ENCODE assay signal across 12 cellular contexts in the genomic region with DNA sequence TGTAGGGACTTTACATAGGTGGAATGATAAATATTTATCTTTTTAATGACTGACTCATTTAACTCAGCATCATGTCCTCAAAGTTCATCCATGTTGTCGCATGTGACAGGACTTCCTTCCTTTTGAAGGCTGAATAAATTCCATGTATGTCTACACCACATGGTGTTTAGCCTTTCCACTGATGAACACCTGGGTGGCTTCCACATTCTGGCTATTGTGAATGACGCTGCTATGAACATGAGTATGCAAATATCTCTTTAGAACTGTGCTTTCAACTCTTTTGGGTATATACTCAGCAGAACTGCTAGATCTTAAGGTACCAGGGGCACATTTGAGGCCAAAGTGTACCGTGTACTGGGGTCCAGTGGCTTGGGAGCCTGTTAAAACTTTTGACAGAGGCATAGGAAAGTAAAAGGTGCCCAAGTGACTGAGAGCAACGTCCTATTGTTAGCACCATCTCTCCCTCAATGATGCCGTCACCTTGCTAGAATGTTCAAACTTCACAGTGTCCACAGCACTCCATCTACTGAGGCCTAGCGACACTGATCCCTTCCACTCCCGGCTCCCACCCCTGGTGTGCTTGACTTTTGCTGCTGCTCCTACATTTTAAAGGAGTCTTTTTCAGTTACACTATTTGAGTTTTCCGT. TPM values are rescaled to one million over a fixed set of nuclear protein-coding genes. Genes with fewer than 3 reads are reported as not detected.
A peak's percentile ranks its signal among the peaks of the same experiment; 100 is the strongest.
DNase-seq lines count a peak whose midpoint lies in the region; ATAC-seq and TF ChIP-seq lines count a peak whose summit lies in the region.
"Had no signal": no experiment of that assay in that cellular context is flagged by ENCODE, and none has a peak within 500 bp of the region (broad histone marks: within the 10 kb centered on the region; RNA-seq: fewer than 3 reads in every experiment).

No MANE protein-coding gene starts in this region.

- H3K27me3 ChIP-seq in endodermal cell (ENCODE audit: control insufficient read depth, insufficient read depth, low read length, poor library complexity, severe bottlenecking) (no peaks in the 10 kb centered on the region), SK-N-SH (ENCODE audit: insufficient read depth) (no peaks in the 10 kb centered on the region)

- no peaks in the 10 kb centered on the region for H3K36me3 ChIP-seq in endodermal cell (ENCODE audit: control insufficient read depth, insufficient read depth, low read length)
- no peaks in the 10 kb centered on the region for H3K36me3 ChIP-seq in SK-N-SH (replicated peaks in 1 of 2; ENCODE audit: control insufficient read depth in 1 of 2, insufficient read depth in 2 of 2, low read length in 1 of 2)

- TF ChIP-seq RAD21 in SK-N-SH (IDR thresholded peaks at IDR 0.05; ENCODE audit: low read length): no peak

- ATAC-seq in GM18511 (IDR thresholded peaks at IDR 0.05; ENCODE audit: unreplicated experiment) (peak; percentile 56), GM21786 (IDR thresholded peaks at IDR 0.05; ENCODE audit: unreplicated experiment) (peak; percentile 41)
- ATAC-seq: activated T-cell treated with anti-CD3 and anti-CD28 coated beads, Interleukin-2, amount 50 U/mL, for 72 hours had no signal

- no peaks in the 10 kb centered on the region for H3F3A ChIP-seq in SK-N-SH (replicated peaks; ENCODE audit: insufficient read depth)

- peak overlapping the region; percentile 76 to 97 (median 90) for H3K27ac Mint-ChIP-seq in IgD-negative memory B cell
- H3K27ac Mint-ChIP-seq in endodermal cell: no peak overlapping the region
- H3K27ac Mint-ChIP-seq: activated T-cell treated with anti-CD3 and anti-CD28 coated beads, Interleukin-2, amount 50 U/mL, for 72 hours had no signal

- H3K27me3 Mint-ChIP-seq in IgD-negative memory B cell (no peaks in the 10 kb centered on the region), endodermal cell (ENCODE audit: insufficient read depth) (peaks cover 71% of the 10 kb centered on the region)

- no peak overlapping the region for H2AFZ ChIP-seq in SK-N-SH (ENCODE audit: low read depth)

- DNase-seq in left kidney (ENCODE audit: low read depth, low spot score) (peak; percentile 74), endodermal cell (no peak), SK-N-SH (no peak), A172 (ENCODE audit: low spot score) (no peak)
- DNase-seq in activated T-cell treated with anti-CD3 and anti-CD28 coated beads, Interleukin-2, amount 50 U/mL, for 48 hours: no peak
- DNase-seq: activated T-cell treated with anti-CD3 and anti-CD28 coated beads, Interleukin-2, amount 50 U/mL, for 72 hours; effector CD4-positive, alpha-beta T cell; RPMI8226; stimulated activated naive CD4-positive, alpha-beta T cell had no signal

- peak overlapping the region; percentile 25 to 83 (median 73) for H3K4me3 Mint-ChIP-seq in IgD-negative memory B cell
- no peak overlapping the region for H3K4me3 Mint-ChIP-seq in endodermal cell
- H3K4me3 Mint-ChIP-seq: activated T-cell treated with anti-CD3 and anti-CD28 coated beads, Interleukin-2, amount 50 U/mL, for 72 hours had no signal

- H3K36me3 Mint-ChIP-seq in IgD-negative memory B cell (peaks cover 5% of the 10 kb centered on the region), endodermal cell (ENCODE audit: low read depth) (no peaks in the 10 kb centered on the region)

- H3K9me3 Mint-ChIP-seq in IgD-negative memory B cell: peaks cover 0 to 3% (median 2%) of the 10 kb centered on the region in 3 donors
- peaks cover 6% of the 10 kb centered on the region for H3K9me3 Mint-ChIP-seq in endodermal cell

- H3K9ac ChIP-seq in endodermal cell (ENCODE audit: extremely low read depth, low read length, poor library complexity, severe bottlenecking): no peak overlapping the region
- no peak overlapping the region for H3K9ac ChIP-seq in SK-N-SH

- H3K79me2 ChIP-seq in SK-N-SH (ENCODE audit: insufficient read depth): no peaks in the 10 kb centered on the region

- TF ChIP-seq CTCF in endodermal cell (conservative IDR thresholded peaks at IDR 0.05): no peak
- TF ChIP-seq CTCF in SK-N-SH (IDR thresholded peaks at IDR 0.05): no peak

- H3K4me1 Mint-ChIP-seq in IgD-negative memory B cell: peaks cover 26 to 47% (median 32%) of the 10 kb centered on the region in 3 donors
- H3K4me1 Mint-ChIP-seq in endodermal cell: peaks cover 18% of the 10 kb centered on the region

- CTCF ChIA-PET in SK-N-SH (lab: Yijun Ruan, JAX): no interaction called here

- H3K9me3 ChIP-seq in endodermal cell (ENCODE audit: control insufficient read depth, low read length) (no peaks in the 10 kb centered on the region), SK-N-SH (no peaks in the 10 kb centered on the region)

- no peaks in the 10 kb centered on the region for H4K20me1 ChIP-seq in SK-N-SH (ENCODE audit: insufficient read depth)

- no peak overlapping the region for H3K4me3 ChIP-seq in endodermal cell (ENCODE audit: low read length)
- no peak overlapping the region for H3K4me3 ChIP-seq in SK-N-SH (ENCODE audit: low read depth in 2 of 2, low read length in 1 of 2)

- TF ChIP-seq EP300 in SK-N-SH (IDR thresholded peaks at IDR 0.05; ENCODE audit: borderline replicate concordance in 1 of 2, low read depth in 1 of 2, low read length in 1 of 2): no peak

- no peak overlapping the region for H3K4me2 ChIP-seq in SK-N-SH

- H3K4me1 ChIP-seq in endodermal cell (ENCODE audit: control insufficient read depth, insufficient read depth, low read length): peaks cover 3% of the 10 kb centered on the region
- peaks cover 0 to 4% of the 10 kb centered on the region in 2 experiments; a peak in 1 of 4 replicates for H3K4me1 ChIP-seq in SK-N-SH (ENCODE audit: control insufficient read depth in 1 of 2, insufficient read depth in 2 of 2, low read depth in 1 of 2, low read length in 1 of 2)

- POLR2A ChIA-PET in SK-N-SH (lab: Yijun Ruan, JAX): no interaction called here

- no peaks in the 10 kb centered on the region for H3K9me2 ChIP-seq in SK-N-SH

- H3K27ac ChIP-seq in endodermal cell (ENCODE audit: low read depth, low read length): no peak overlapping the region
- no peak overlapping the region for H3K27ac ChIP-seq in SK-N-SH (ENCODE audit: low read depth in 2 of 2, low read length in 1 of 2)

- WGBS in endodermal cell (ENCODE audit: insufficient coverage in 1 of 2, insufficient read length in 1 of 2), 2 experiments: 83 to 84% methylated on average over 8 of the region's 8 CpGs
- 52% methylated on average over 6 of the region's 8 CpGs for WGBS in SK-N-SH (ENCODE audit: low lambda C conversion rate)

TF ChIP-seq in SK-N-SH, 30 proteins besides CTCF, POLR2A, EP300 and RAD21 (continues in another document):
- TF ChIP-seq, protein P1, sequence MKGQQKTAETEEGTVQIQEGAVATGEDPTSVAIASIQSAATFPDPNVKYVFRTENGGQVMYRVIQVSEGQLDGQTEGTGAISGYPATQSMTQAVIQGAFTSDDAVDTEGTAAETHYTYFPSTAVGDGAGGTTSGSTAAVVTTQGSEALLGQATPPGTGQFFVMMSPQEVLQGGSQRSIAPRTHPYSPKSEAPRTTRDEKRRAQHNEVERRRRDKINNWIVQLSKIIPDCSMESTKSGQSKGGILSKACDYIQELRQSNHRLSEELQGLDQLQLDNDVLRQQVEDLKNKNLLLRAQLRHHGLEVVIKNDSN (IDR thresholded peaks at IDR 0.05; ENCODE audit: borderline replicate concordance, low read depth): no peak
- TF ChIP-seq, protein P2, sequence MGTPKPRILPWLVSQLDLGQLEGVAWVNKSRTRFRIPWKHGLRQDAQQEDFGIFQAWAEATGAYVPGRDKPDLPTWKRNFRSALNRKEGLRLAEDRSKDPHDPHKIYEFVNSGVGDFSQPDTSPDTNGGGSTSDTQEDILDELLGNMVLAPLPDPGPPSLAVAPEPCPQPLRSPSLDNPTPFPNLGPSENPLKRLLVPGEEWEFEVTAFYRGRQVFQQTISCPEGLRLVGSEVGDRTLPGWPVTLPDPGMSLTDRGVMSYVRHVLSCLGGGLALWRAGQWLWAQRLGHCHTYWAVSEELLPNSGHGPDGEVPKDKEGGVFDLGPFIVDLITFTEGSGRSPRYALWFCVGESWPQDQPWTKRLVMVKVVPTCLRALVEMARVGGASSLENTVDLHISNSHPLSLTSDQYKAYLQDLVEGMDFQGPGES (IDR thresholded peaks at IDR 0.05; ENCODE audit: low read depth, low read length): no peak
- no peak for TF ChIP-seq TEAD4 (IDR thresholded peaks at IDR 0.05; ENCODE audit: borderline replicate concordance, insufficient read depth)
- TF ChIP-seq NRF1 (IDR thresholded peaks at IDR 0.05; ENCODE audit: low read depth, low read length): no peak
- TF ChIP-seq REST (IDR thresholded peaks at IDR 0.05; ENCODE audit: low read depth, low read length): no peak
- no peak for TF ChIP-seq ELF1 (IDR thresholded peaks at IDR 0.05)
- TF ChIP-seq MEF2A (IDR thresholded peaks at IDR 0.05; ENCODE audit: borderline replicate concordance, low read depth): no peak

RNA-seq across cellular contexts. Expression of gene LARGE1, which starts 24.0 kb away (rescaled TPM):
- polyA plus RNA-seq in IgD-negative memory B cell (1.4 TPM), SK-N-SH (2012; rRNA removed) (1.1 and 1.2 TPM in 2 replicates)
- 10 to 100 TPM; 17.5 to 24.3 TPM for total RNA-seq in endodermal cell
- polyA plus RNA-seq in endodermal cell (2013, experiment 1 of 2): 24.3 TPM
- polyA plus RNA-seq in endodermal cell (2013, experiment 2 of 2): 24.5 TPM
- polyA plus RNA-seq in SK-N-SH (2012; cell fraction: cytosol; rRNA removed): 0.63 and 0.93 TPM in 2 replicates
- polyA plus RNA-seq in SK-N-SH (2012; cell fraction: nucleus; rRNA removed): 1.4 and 2.8 TPM in 2 replicates
- 4.4 and 4.9 TPM in 2 replicates for total RNA-seq in A172 (2014; rRNA removed; shearing (Covaris generic))
